15 cellular contexts compared by ENCODE assay signal in the genomic region with DNA sequence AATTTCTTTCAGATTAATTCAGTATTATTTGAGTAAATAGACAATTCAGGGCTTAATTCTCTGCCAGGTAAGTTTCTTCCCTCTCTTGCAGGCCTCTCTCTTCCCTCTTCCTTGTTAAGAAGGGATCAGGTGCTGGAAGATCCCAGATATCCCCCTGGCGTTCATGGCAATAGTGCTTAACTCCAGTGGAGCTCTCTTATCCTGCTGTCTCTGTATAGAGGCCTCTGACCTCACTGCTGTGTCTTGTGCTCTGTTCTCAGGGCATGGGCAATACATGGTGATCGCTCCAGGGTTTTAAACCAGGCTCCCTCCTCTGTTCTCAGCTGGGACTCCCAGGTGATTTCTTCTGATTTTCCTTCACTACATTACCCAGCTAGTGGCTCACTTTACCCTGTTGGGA.
A peak's percentile ranks its signal among the peaks of the same experiment; 100 is the strongest.
DNase-seq lines count a peak whose midpoint lies in the region; ATAC-seq lines count a peak whose summit lies in the region.
"Had no signal": no experiment of that assay in that cellular context is flagged by ENCODE, and none has a peak within 500 bp of the region (broad histone marks: within the 10 kb centered on the region; RNA-seq: fewer than 3 reads in every experiment).

No MANE protein-coding gene starts in this region.

- H3K36me3 Mint-ChIP-seq in activated CD4-positive, alpha-beta memory T cell treated with anti-CD3 and anti-CD28 coated beads, Interleukin-2, amount 10 ng/mL, durations not matched to agents 7 days and 5 days (ENCODE audit: low read depth), result no peaks in the 10 kb centered on the region
- H3K36me3 Mint-ChIP-seq: brain had no signal

- no peaks in the 10 kb centered on the region for H3K4me1 Mint-ChIP-seq in activated CD4-positive, alpha-beta memory T cell treated with anti-CD3 and anti-CD28 coated beads, Interleukin-2, amount 10 ng/mL, durations not matched to agents 7 days and 5 days

- DNase-seq in iPS-NIHi7 (ENCODE audit: extremely low spot score) (peak; percentile 17), NCI-H187 treated with DMSO at 0.1 percent for 48 hours (lab: John Stamatoyannopoulos, UW) (no peak), HUDEP-2 (lab: John Stamatoyannopoulos, UW; ENCODE audit: unreplicated experiment in 76 of 76) (no peak)
- no peak for DNase-seq in activated naive CD4-positive, alpha-beta T cell treated with Interleukin-2 at 50 U/mL for 16 hours
- DNase-seq in activated CD4-positive, alpha-beta memory T cell treated with anti-CD3 and anti-CD28 coated beads, Interleukin-2, amount 10 ng/mL, durations not matched to agents 7 days and 5 days, result no peak
- DNase-seq: activated CD4-positive, alpha-beta T cell treated with anti-CD3 and anti-CD28 coated beads, Interleukin-2, amount 50 U/mL, for 4 hours; activated gamma-delta T cell; CD4-positive, alpha-beta T cell; PC-3; right cardiac atrium had no signal

- no peak overlapping the region for H3K27ac Mint-ChIP-seq in activated CD4-positive, alpha-beta memory T cell treated with anti-CD3 and anti-CD28 coated beads, Interleukin-2, amount 10 ng/mL, durations not matched to agents 7 days and 5 days
- H3K27ac Mint-ChIP-seq: CD4-positive, alpha-beta T cell; T-helper 2 cell treated with Interferon-gamma antibody and Interleukin-4, amounts not matched to agents 5 μg/mL and 100 μg/mL, for 36 hours had no signal

- H3K4me3 Mint-ChIP-seq in activated CD4-positive, alpha-beta memory T cell treated with anti-CD3 and anti-CD28 coated beads, Interleukin-2, amount 10 ng/mL, durations not matched to agents 7 days and 5 days, result no peak overlapping the region
- H3K4me3 Mint-ChIP-seq: brain; CD4-positive, alpha-beta T cell; T-helper 2 cell treated with Interferon-gamma antibody and Interleukin-4, amounts not matched to agents 5 μg/mL and 100 μg/mL, for 36 hours had no signal

- peaks cover 2% of the 10 kb centered on the region for H3K27me3 Mint-ChIP-seq in activated CD4-positive, alpha-beta memory T cell treated with anti-CD3 and anti-CD28 coated beads, Interleukin-2, amount 10 ng/mL, durations not matched to agents 7 days and 5 days
- H3K27me3 Mint-ChIP-seq: brain; CD4-positive, alpha-beta T cell had no signal

- CTCF ChIA-PET in activated CD4-positive, alpha-beta memory T cell treated with anti-CD3 and anti-CD28 coated beads, Interleukin-2, amount 10 ng/mL, durations not matched to agents 7 days and 5 days (lab: Charles Lee), result no interaction called here

- POLR2A ChIA-PET in activated CD4-positive, alpha-beta memory T cell treated with anti-CD3 and anti-CD28 coated beads, Interleukin-2, amount 10 ng/mL, durations not matched to agents 7 days and 5 days (lab: Charles Lee), result no interaction called here

- ATAC-seq in GM18907 (IDR thresholded peaks at IDR 0.05; ENCODE audit: unreplicated experiment) (peak; percentile 36), HG02571 (IDR thresholded peaks at IDR 0.05; ENCODE audit: unreplicated experiment) (peak; percentile 25), HG03432 (IDR thresholded peaks at IDR 0.05; ENCODE audit: unreplicated experiment) (peak; percentile 34)
- ATAC-seq: PC-3, right cardiac atrium had no signal

- H3K9me3 Mint-ChIP-seq in activated CD4-positive, alpha-beta memory T cell treated with anti-CD3 and anti-CD28 coated beads, Interleukin-2, amount 10 ng/mL, durations not matched to agents 7 days and 5 days, result no peaks in the 10 kb centered on the region
- H3K9me3 Mint-ChIP-seq: brain; CD4-positive, alpha-beta T cell; T-helper 2 cell treated with Interferon-gamma antibody and Interleukin-4, amounts not matched to agents 5 μg/mL and 100 μg/mL, for 36 hours had no signal
